In the genomic region with DNA sequence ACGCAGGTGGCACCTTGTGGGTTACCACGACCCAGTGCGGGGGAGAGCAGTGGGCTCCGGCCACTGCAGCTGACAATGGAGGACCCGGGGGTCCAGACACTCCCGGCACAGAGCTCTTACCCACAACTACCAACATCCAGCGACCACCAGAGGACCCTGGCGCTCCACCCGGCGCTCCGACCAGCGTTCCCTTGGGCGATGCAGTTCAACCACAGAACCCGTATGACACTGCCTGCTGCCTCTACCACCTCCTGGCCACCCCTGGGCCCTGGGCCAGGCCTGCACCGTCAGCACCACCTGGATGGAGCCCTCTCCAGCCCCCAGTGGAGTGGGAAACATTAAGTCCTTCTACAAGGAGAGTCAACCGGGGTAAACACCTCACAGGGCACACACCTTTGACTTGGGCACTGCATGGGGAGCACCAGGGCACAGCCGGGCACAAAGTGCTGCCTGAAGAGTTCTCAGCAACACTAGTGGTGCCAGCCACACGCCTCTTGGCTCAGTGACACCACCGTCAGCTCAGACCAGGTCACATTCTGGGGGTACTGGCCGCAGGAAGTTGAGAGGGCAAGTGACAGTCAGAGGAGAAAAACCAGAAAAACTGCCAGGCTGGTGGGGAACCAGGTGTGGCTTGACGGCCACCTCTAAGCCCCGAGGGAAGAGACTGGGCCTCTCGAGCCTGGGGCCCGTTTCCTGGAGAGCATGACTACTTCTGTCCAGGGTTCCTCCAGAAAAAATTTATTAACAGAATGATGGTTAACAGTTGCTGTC, we compare ENCODE assay signal across 8 cellular contexts. TPM values are rescaled to one million over a fixed set of nuclear protein-coding genes. Genes with fewer than 3 reads are reported as not detected.
DNase-seq lines count a peak whose midpoint lies in the region; ATAC-seq and TF ChIP-seq lines count a peak whose summit lies in the region.

No MANE protein-coding gene starts in this region.

- no peaks in the 10 kb centered on the region for H3K9me3 ChIP-seq in colonic mucosa
- no peaks in the 10 kb centered on the region for H3K9me3 ChIP-seq in mucosa of stomach (ENCODE audit: control insufficient read depth, low read length)

- H3K4me1 ChIP-seq in colonic mucosa: peaks cover 38% of the 10 kb centered on the region
- H3K4me1 ChIP-seq in mucosa of stomach (ENCODE audit: control insufficient read depth, insufficient read depth, low read length): peaks cover 55% of the 10 kb centered on the region

- no peak for ATAC-seq in HG03457 (IDR thresholded peaks at IDR 0.05; ENCODE audit: unreplicated experiment)
- no peak for ATAC-seq in GM18870 (IDR thresholded peaks at IDR 0.05; ENCODE audit: unreplicated experiment)

- peak overlapping the region; percentile 92 to 93 for H3K9ac ChIP-seq in colonic mucosa (ENCODE audit: low read depth in 2 of 2, low read length in 2 of 2)
- H3K9ac ChIP-seq in mucosa of stomach (ENCODE audit: low read length): peak overlapping the region; percentile 87

- CTCF ChIA-PET in BJ (lab: Yijun Ruan, JAX): interaction anchor here (0.7 to 1.8 kb wide), 3 partner anchors 12 to 80 kb away, joined by 4 to 7 read pairs (median 6); no protein-coding TSS in a partner anchor

- POLR2A ChIA-PET in BJ (lab: Charles Lee): no interaction called here

- H3K36me3 ChIP-seq in BJ (ENCODE audit: control insufficient read depth, insufficient read depth, low read length): peaks cover 4% of the 10 kb centered on the region
- no peaks in the 10 kb centered on the region for H3K36me3 ChIP-seq in colonic mucosa
- no peaks in the 10 kb centered on the region for H3K36me3 ChIP-seq in mucosa of stomach (ENCODE audit: control insufficient read depth, insufficient read depth, low read length)

- TF ChIP-seq CTCF in BJ (IDR thresholded peaks at IDR 0.05; ENCODE audit: insufficient read depth, low read depth, low read length) (no peak), colonic mucosa (IDR thresholded peaks at IDR 0.05) (no peak)

- DNase-seq in BJ (ENCODE audit: low read depth) (no peak), HuH-7.5 (ENCODE audit: low spot score) (peak; percentile 35), colonic mucosa (peak; percentile 21), NCI-H82 treated with DMSO at 0.1 percent for 48 hours (lab: John Stamatoyannopoulos, UW; ENCODE audit: unreplicated experiment) (no peak), amygdala (lab: John Stamatoyannopoulos, UW) (no peak)

- H3K27me3 ChIP-seq in BJ (ENCODE audit: control insufficient read depth, insufficient read depth, low read length): no peaks in the 10 kb centered on the region
- no peaks in the 10 kb centered on the region for H3K27me3 ChIP-seq in colonic mucosa
- H3K27me3 ChIP-seq in mucosa of stomach (ENCODE audit: control insufficient read depth, insufficient read depth, low read length): no peaks in the 10 kb centered on the region

- H3K27ac ChIP-seq in colonic mucosa: no peak overlapping the region

- peak overlapping the region; percentile 80 for H3K4me3 ChIP-seq in BJ (ENCODE audit: low read depth, low read length)
- H3K4me3 ChIP-seq in colonic mucosa: no peak overlapping the region
- peak overlapping the region; percentile 32 for H3K4me3 ChIP-seq in mucosa of stomach (ENCODE audit: low read length)

- intact Hi-C loops in colonic mucosa (cut with DNase I): loop anchor here (5.0 kb wide), 1 partner anchor 79 kb away; no protein-coding TSS in a partner anchor

RNA-seq across cellular contexts. Expression of a gene that starts 2.6 kb away (rescaled TPM):
- 58.5 and 106 TPM in 2 replicates for polyA plus RNA-seq in BJ (2011; rRNA removed)
- 83.2 and 114 TPM in 2 replicates for polyA minus RNA-seq in BJ (2011; rRNA and poly(A)+ RNA removed)
- total RNA-seq in colonic mucosa: 100 to 1,000 TPM; 137 to 200 TPM

RNA-seq across cellular contexts. Expression of a gene that starts 43.4 kb away (rescaled TPM):
- 77.5 and 94.4 TPM in 2 replicates for polyA plus RNA-seq in BJ (2011; rRNA removed)
- polyA minus RNA-seq in BJ (2011; rRNA and poly(A)+ RNA removed): 41.9 and 58.6 TPM in 2 replicates
- total RNA-seq in colonic mucosa: 100 to 1,000 TPM in 1 of 2 donors, 10 to 100 TPM in 1; 65.8 to 124 TPM

Comparison
In these comparisons a context has a peak if more than half of its experiments do, and no peak if none do; other contexts are left out.
1. DNase-seq: peak in HuH-7.5 (single experiment) and colonic mucosa (single experiment); none in BJ (single experiment), NCI-H82 treated with DMSO at 0.1 percent for 48 hours (single experiment) and amygdala (0 of 56).